In the genomic region with DNA sequence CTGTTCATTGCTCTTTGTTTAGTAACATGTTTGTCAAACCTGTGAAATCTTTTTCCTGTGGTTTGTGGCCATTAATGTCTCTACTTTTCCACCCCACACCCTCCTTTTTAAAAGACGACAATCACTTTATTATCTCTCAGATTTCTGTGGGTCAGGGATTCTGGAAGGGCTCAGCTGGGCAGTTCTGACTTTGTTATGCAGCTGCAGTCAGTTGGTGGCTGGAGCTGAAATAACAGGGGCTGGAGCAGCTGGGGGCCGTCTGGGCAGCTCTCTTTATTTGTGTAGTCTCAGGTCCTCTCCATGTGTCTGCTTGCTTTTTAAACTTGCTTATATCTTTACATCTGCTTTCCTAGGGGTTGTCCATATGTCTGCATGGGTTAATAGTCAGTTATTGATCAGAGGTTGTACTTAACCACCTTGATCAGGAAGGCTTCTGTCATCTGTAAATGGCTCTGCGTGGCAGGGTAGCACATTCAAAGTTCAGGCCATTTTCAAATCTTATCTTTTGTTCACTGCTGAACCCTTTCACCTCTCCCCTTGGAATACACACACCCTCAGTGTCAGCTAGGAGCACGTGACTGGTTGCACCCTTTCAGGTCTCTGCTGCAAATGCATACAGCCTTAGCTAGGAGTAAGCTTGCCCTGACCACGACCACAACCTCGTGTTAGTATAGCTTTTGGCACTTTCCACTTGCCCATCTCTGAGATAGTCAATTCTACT, we compare ENCODE assay signal across 1 cellular context.
TF ChIP-seq lines count a peak whose summit lies in the region.

No MANE protein-coding gene starts in this region.

TF ChIP-seq in HepG2, 621 proteins besides CTCF, POLR2A, EP300 and RAD21 (continued from another document and continues in another):
- TF ChIP-seq, protein P1, sequence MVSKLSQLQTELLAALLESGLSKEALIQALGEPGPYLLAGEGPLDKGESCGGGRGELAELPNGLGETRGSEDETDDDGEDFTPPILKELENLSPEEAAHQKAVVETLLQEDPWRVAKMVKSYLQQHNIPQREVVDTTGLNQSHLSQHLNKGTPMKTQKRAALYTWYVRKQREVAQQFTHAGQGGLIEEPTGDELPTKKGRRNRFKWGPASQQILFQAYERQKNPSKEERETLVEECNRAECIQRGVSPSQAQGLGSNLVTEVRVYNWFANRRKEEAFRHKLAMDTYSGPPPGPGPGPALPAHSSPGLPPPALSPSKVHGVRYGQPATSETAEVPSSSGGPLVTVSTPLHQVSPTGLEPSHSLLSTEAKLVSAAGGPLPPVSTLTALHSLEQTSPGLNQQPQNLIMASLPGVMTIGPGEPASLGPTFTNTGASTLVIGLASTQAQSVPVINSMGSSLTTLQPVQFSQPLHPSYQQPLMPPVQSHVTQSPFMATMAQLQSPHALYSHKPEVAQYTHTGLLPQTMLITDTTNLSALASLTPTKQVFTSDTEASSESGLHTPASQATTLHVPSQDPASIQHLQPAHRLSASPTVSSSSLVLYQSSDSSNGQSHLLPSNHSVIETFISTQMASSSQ (IDR thresholded peaks at IDR 0.05; ENCODE audit: low read depth): 0 out of 2 replicates have a peak, but pooled peaks have one; percentile 21
- TF ChIP-seq, protein P1 (CRISPR knock-in tag; IDR thresholded peaks at IDR 0.05; ENCODE audit: borderline replicate concordance): no peak
- TF ChIP-seq, protein P2, sequence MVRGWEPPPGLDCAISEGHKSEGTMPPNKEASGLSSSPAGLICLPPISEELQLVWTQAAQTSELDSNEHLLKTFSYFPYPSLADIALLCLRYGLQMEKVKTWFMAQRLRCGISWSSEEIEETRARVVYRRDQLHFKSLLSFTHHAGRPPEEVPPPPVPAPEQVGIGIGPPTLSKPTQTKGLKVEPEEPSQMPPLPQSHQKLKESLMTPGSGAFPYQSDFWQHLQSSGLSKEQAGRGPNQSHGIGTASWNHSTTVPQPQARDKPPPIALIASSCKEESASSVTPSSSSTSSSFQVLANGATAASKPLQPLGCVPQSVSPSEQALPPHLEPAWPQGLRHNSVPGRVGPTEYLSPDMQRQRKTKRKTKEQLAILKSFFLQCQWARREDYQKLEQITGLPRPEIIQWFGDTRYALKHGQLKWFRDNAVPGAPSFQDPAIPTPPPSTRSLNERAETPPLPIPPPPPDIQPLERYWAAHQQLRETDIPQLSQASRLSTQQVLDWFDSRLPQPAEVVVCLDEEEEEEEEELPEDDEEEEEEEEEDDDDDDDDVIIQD (CRISPR knock-in tag; IDR thresholded peaks at IDR 0.05; ENCODE audit: low read depth): peak; percentile 73; the same call in 1 of the 2 replicates
- TF ChIP-seq ZNF619 (CRISPR knock-in tag; IDR thresholded peaks at IDR 0.05) (no peak), ZNF10 (CRISPR knock-in tag; IDR thresholded peaks at IDR 0.05; ENCODE audit: borderline replicate concordance, low read depth) (no peak), RAD51 (IDR thresholded peaks at IDR 0.05; ENCODE audit: borderline replicate concordance) (peak; percentile 64), MED1 (CRISPR knock-in tag; IDR thresholded peaks at IDR 0.05) (peak; percentile 81), BHLHE40 (IDR thresholded peaks at IDR 0.05; ENCODE audit: low read length) (peak; percentile 81), ZC3H4 (CRISPR knock-in tag; IDR thresholded peaks at IDR 0.05; ENCODE audit: borderline replicate concordance) (no peak), ZMYM3 (CRISPR knock-in tag; IDR thresholded peaks at IDR 0.05) (peak; percentile 85), SRSF4 (IDR thresholded peaks at IDR 0.05; ENCODE audit: low read depth, low read length, poor library complexity, severe bottlenecking) (no peak), PCBP2 (optimal IDR thresholded peaks at IDR 0.05; ENCODE audit: low read depth, low read length, poor library complexity, severe bottlenecking) (no peak), KLF6 (CRISPR knock-in tag; IDR thresholded peaks at IDR 0.05) (no peak), HMGA1 (CRISPR knock-in tag; conservative IDR thresholded peaks at IDR 0.05) (no peak), POGZ (CRISPR knock-in tag; IDR thresholded peaks at IDR 0.05) (peak; percentile 80), RCOR2 (CRISPR knock-in tag; IDR thresholded peaks at IDR 0.05) (peak; percentile 61; the same call in 1 of the 2 replicates), SMARCE1 (IDR thresholded peaks at IDR 0.05; ENCODE audit: borderline replicate concordance) (no peak), TBX3 (IDR thresholded peaks at IDR 0.05; ENCODE audit: borderline replicate concordance) (0 out of 2 replicates have a peak, but pooled peaks have one; percentile 33), MIER2 (CRISPR knock-in tag; IDR thresholded peaks at IDR 0.05) (peak; percentile 46; the same call in 1 of the 2 replicates), TCF7 (IDR thresholded peaks at IDR 0.05; ENCODE audit: low read depth) (peak; percentile 35; the same call in 1 of the 2 replicates), POLR2G (IDR thresholded peaks at IDR 0.05; ENCODE audit: low read depth, low read length) (peak; percentile 71), ZNF782 (CRISPR knock-in tag; IDR thresholded peaks at IDR 0.05; ENCODE audit: borderline replicate concordance) (peak; percentile 45; the same call in 1 of the 2 replicates), RFX3 (CRISPR knock-in tag; IDR thresholded peaks at IDR 0.05) (no peak), ZNF570 (CRISPR knock-in tag; IDR thresholded peaks at IDR 0.05; ENCODE audit: borderline replicate concordance) (no peak), YEATS4 (CRISPR knock-in tag; IDR thresholded peaks at IDR 0.05; ENCODE audit: borderline replicate concordance) (0 out of 2 replicates have a peak, but pooled peaks have one; percentile 64), HNF4A (CRISPR knock-in tag; IDR thresholded peaks at IDR 0.05) (peak; percentile 74), DPF2 (CRISPR knock-in tag; IDR thresholded peaks at IDR 0.05; ENCODE audit: borderline replicate concordance, low read depth) (peak; percentile 41; the same call in 1 of the 2 replicates), ZNF350 (CRISPR knock-in tag; IDR thresholded peaks at IDR 0.05; ENCODE audit: borderline replicate concordance, low read depth) (peak; percentile 56; the same call in 1 of the 2 replicates)
- TF ChIP-seq, protein P3, sequence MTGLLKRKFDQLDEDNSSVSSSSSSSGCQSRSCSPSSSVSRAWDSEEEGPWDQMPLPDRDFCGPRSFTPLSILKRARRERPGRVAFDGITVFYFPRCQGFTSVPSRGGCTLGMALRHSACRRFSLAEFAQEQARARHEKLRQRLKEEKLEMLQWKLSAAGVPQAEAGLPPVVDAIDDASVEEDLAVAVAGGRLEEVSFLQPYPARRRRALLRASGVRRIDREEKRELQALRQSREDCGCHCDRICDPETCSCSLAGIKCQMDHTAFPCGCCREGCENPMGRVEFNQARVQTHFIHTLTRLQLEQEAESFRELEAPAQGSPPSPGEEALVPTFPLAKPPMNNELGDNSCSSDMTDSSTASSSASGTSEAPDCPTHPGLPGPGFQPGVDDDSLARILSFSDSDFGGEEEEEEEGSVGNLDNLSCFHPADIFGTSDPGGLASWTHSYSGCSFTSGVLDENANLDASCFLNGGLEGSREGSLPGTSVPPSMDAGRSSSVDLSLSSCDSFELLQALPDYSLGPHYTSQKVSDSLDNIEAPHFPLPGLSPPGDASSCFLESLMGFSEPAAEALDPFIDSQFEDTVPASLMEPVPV (CRISPR knock-in tag; IDR thresholded peaks at IDR 0.05): no peak
- TF ChIP-seq, protein P4, sequence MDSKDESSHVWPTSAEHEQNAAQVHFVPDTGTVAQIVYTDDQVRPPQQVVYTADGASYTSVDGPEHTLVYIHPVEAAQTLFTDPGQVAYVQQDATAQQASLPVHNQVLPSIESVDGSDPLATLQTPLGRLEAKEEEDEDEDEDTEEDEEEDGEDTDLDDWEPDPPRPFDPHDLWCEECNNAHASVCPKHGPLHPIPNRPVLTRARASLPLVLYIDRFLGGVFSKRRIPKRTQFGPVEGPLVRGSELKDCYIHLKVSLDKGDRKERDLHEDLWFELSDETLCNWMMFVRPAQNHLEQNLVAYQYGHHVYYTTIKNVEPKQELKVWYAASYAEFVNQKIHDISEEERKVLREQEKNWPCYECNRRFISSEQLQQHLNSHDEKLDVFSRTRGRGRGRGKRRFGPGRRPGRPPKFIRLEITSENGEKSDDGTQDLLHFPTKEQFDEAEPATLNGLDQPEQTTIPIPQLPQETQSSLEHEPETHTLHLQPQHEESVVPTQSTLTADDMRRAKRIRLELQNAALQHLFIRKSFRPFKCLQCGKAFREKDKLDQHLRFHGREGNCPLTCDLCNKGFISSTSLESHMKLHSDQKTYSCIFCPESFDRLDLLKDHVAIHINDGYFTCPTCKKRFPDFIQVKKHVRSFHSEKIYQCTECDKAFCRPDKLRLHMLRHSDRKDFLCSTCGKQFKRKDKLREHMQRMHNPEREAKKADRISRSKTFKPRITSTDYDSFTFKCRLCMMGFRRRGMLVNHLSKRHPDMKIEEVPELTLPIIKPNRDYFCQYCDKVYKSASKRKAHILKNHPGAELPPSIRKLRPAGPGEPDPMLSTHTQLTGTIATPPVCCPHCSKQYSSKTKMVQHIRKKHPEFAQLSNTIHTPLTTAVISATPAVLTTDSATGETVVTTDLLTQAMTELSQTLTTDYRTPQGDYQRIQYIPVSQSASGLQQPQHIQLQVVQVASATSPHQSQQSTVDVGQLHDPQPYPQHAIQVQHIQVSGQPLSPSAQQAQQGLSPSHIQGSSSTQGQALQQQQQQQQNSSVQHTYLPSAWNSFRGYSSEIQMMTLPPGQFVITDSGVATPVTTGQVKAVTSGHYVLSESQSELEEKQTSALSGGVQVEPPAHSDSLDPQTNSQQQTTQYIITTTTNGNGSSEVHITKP (CRISPR knock-in tag; IDR thresholded peaks at IDR 0.05; ENCODE audit: low read depth): 0 out of 2 replicates have a peak, but pooled peaks have one; percentile 61
- TF ChIP-seq, protein P5, sequence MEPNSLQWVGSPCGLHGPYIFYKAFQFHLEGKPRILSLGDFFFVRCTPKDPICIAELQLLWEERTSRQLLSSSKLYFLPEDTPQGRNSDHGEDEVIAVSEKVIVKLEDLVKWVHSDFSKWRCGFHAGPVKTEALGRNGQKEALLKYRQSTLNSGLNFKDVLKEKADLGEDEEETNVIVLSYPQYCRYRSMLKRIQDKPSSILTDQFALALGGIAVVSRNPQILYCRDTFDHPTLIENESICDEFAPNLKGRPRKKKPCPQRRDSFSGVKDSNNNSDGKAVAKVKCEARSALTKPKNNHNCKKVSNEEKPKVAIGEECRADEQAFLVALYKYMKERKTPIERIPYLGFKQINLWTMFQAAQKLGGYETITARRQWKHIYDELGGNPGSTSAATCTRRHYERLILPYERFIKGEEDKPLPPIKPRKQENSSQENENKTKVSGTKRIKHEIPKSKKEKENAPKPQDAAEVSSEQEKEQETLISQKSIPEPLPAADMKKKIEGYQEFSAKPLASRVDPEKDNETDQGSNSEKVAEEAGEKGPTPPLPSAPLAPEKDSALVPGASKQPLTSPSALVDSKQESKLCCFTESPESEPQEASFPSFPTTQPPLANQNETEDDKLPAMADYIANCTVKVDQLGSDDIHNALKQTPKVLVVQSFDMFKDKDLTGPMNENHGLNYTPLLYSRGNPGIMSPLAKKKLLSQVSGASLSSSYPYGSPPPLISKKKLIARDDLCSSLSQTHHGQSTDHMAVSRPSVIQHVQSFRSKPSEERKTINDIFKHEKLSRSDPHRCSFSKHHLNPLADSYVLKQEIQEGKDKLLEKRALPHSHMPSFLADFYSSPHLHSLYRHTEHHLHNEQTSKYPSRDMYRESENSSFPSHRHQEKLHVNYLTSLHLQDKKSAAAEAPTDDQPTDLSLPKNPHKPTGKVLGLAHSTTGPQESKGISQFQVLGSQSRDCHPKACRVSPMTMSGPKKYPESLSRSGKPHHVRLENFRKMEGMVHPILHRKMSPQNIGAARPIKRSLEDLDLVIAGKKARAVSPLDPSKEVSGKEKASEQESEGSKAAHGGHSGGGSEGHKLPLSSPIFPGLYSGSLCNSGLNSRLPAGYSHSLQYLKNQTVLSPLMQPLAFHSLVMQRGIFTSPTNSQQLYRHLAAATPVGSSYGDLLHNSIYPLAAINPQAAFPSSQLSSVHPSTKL (CRISPR knock-in tag; IDR thresholded peaks at IDR 0.05): peak; percentile 70
- TF ChIP-seq, protein P6, sequence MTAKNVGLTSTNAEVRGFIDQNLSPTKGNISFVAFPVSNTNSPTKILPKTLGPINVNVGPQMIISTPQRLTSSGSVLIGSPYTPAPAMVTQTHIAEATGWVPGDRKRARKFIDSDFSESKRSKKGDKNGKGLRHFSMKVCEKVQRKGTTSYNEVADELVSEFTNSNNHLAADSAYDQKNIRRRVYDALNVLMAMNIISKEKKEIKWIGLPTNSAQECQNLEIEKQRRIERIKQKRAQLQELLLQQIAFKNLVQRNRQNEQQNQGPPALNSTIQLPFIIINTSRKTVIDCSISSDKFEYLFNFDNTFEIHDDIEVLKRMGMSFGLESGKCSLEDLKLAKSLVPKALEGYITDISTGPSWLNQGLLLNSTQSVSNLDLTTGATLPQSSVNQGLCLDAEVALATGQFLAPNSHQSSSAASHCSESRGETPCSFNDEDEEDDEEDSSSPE (CRISPR knock-in tag; IDR thresholded peaks at IDR 0.05): peak; percentile 52; the same call in 1 of the 2 replicates
- TF ChIP-seq, protein P7, sequence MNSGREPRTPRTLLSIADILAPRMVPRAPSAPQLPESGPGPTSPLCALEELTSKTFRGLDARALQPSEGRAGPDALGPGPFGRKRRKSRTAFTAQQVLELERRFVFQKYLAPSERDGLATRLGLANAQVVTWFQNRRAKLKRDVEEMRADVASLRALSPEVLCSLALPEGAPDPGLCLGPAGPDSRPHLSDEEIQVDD (CRISPR knock-in tag; IDR thresholded peaks at IDR 0.05; ENCODE audit: borderline replicate concordance): no peak
- TF ChIP-seq, protein P8, sequence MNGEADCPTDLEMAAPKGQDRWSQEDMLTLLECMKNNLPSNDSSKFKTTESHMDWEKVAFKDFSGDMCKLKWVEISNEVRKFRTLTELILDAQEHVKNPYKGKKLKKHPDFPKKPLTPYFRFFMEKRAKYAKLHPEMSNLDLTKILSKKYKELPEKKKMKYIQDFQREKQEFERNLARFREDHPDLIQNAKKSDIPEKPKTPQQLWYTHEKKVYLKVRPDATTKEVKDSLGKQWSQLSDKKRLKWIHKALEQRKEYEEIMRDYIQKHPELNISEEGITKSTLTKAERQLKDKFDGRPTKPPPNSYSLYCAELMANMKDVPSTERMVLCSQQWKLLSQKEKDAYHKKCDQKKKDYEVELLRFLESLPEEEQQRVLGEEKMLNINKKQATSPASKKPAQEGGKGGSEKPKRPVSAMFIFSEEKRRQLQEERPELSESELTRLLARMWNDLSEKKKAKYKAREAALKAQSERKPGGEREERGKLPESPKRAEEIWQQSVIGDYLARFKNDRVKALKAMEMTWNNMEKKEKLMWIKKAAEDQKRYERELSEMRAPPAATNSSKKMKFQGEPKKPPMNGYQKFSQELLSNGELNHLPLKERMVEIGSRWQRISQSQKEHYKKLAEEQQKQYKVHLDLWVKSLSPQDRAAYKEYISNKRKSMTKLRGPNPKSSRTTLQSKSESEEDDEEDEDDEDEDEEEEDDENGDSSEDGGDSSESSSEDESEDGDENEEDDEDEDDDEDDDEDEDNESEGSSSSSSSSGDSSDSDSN (CRISPR knock-in tag; IDR thresholded peaks at IDR 0.05): peak; percentile 23; the same call in 1 of the 2 replicates
